Comparison of ENCODE assay signal across 28 cellular contexts in the genomic region with DNA sequence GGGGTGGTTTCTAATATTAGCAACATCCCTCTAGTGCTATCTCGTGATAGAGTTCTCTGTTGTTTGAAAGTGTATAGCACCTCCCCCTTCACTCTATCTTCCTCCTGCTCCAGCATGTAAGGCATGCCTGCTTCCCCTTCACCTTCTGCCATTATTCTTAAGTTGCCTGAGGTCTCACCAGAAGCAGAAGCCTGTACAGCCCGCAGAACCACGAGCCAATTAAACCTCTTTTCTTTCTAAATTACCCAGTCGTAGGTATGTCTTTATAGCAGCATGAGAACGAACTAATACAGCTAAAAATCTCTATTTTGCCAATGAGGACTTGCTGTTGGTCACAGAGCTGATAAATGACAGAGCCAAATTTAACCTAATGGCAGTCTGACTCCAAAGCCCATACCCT.
"Had no signal": no experiment of that assay in that cellular context is flagged by ENCODE, and none has a peak within 500 bp of the region (broad histone marks: within the 10 kb centered on the region; RNA-seq: fewer than 3 reads in every experiment).

No MANE protein-coding gene starts in this region.

- H3K27me3 ChIP-seq: ascending aorta, cardiac muscle cell had no signal

- H3K27ac ChIP-seq: ascending aorta, cardiac muscle cell, VCaP had no signal

- H3K9me3 ChIP-seq: ascending aorta had no signal

- H3K4me1 ChIP-seq: ascending aorta had no signal

- FAIRE-seq: bronchial epithelial cell, TTC549 had no signal

- H3K4me3 ChIP-seq: ascending aorta, cardiac muscle cell had no signal

- ATAC-seq: activated CD8-positive, alpha-beta T cell treated with anti-CD3 and anti-CD28 coated beads for 36 hours; activated naive CD8-positive, alpha-beta T cell treated with anti-CD3 and anti-CD28 coated beads, Interleukin-2, amount 50 U/mL, for 24 hours; activated T-cell treated with anti-CD3 and anti-CD28 coated beads, Interleukin-2, amount 50 U/mL, for 4 hours had no signal

- DNase-seq: activated B cell treated with CpG ODN at 0.5 μM for 24 hours; activated CD4-positive, alpha-beta memory T cell treated with anti-CD3 and anti-CD28 coated beads for 36 hours; activated CD4-positive, alpha-beta T cell treated with anti-CD3 and anti-CD28 coated beads for 4 hours; activated CD4-positive, alpha-beta T cell treated with anti-CD3 and anti-CD28 coated beads, Interleukin-2, amount 10 ng/mL, durations not matched to agents 24 days and 14 days; activated CD4-positive, alpha-beta T cell treated with anti-CD3 and anti-CD28 coated beads, Interleukin-2, amount 50 U/mL, for 1 hour; activated CD4-positive, alpha-beta T cell treated with anti-CD3 and anti-CD28 coated beads, Interleukin-2, amount 50 U/mL, for 4 hours; activated CD4-positive, CD25-positive, alpha-beta regulatory T cell treated with anti-CD3 and anti-CD28 coated beads, Interleukin-2, amount 50 U/mL, for 72 hours; activated CD8-positive, alpha-beta memory T cell treated with anti-CD3 and anti-CD28 coated beads, Interleukin-2, amount 50 U/mL, for 4 hours; activated CD8-positive, alpha-beta T cell treated with anti-CD3 and anti-CD28 coated beads for 36 hours; activated effector memory CD4-positive, alpha-beta T cell treated with Interleukin-2 at 50 U/mL for 16 hours; activated gamma-delta T cell; activated naive CD4-positive, alpha-beta T cell treated with anti-CD3 and anti-CD28 coated beads, Interleukin-2, amount 10 ng/mL, durations not matched to agents 7 days and 5 days; activated naive CD4-positive, alpha-beta T cell treated with Interleukin-2 at 50 U/mL for 16 hours; activated naive CD8-positive, alpha-beta T cell treated with anti-CD3 and anti-CD28 coated beads, Interleukin-2, amount 10 ng/mL, durations not matched to agents 7 days and 5 days; activated naive CD8-positive, alpha-beta T cell treated with anti-CD3 and anti-CD28 coated beads, Interleukin-2, amount 50 U/mL, for 24 hours; activated T-cell treated with anti-CD3 and anti-CD28 coated beads for 4 hours; activated T-cell treated with anti-CD3 and anti-CD28 coated beads, Interleukin-2, amount 50 U/mL, for 1 hour; activated T-cell treated with anti-CD3 and anti-CD28 coated beads, Interleukin-2, amount 50 U/mL, for 4 hours; amygdala; anterior cingulate cortex; cerebellar nuclear complex; T-helper 2 cell; T-helper 9 cell had no signal

- H3K36me3 ChIP-seq: ascending aorta, cardiac muscle cell had no signal
